In the genomic region with DNA sequence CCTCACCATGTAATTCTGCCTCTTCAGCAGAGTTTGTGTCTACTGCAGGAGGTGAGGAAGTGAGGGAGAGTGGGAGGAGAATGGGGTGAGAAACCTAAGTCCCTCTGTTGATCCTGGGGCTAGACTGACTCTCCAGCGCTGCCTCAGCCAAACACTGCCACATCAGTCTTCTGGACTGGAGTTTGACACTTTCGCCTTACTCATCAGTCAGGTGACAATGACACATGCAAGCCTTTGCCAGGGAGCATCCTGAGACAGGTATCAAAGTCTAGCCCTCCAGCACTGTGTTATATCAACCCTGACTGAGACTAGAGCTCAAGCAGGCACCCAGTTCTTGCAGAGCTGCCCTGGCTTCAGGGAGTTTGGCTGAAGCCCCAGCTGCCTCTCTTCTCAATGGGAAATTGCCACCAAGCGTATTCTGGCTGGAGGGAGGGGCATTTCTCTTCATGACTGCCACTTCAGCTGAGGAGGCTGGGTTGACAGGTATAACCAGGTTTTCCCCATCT, we compare ENCODE assay signal across 1 cellular context.
TF ChIP-seq lines count a peak whose summit lies in the region.

No MANE protein-coding gene starts in this region.

TF ChIP-seq in HepG2, 621 proteins besides CTCF, POLR2A, EP300 and RAD21 (continued from another document and continues in another):
- TF ChIP-seq, protein P1, sequence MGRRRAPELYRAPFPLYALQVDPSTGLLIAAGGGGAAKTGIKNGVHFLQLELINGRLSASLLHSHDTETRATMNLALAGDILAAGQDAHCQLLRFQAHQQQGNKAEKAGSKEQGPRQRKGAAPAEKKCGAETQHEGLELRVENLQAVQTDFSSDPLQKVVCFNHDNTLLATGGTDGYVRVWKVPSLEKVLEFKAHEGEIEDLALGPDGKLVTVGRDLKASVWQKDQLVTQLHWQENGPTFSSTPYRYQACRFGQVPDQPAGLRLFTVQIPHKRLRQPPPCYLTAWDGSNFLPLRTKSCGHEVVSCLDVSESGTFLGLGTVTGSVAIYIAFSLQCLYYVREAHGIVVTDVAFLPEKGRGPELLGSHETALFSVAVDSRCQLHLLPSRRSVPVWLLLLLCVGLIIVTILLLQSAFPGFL (CRISPR knock-in tag; IDR thresholded peaks at IDR 0.05), result no peak
- TF ChIP-seq TGIF2 (CRISPR knock-in tag; IDR thresholded peaks at IDR 0.05), result peak; percentile 89; the same call in 1 of the 2 replicates
- no peak for TF ChIP-seq NFIC (IDR thresholded peaks at IDR 0.05; ENCODE audit: low read length)
- TF ChIP-seq, protein P2, sequence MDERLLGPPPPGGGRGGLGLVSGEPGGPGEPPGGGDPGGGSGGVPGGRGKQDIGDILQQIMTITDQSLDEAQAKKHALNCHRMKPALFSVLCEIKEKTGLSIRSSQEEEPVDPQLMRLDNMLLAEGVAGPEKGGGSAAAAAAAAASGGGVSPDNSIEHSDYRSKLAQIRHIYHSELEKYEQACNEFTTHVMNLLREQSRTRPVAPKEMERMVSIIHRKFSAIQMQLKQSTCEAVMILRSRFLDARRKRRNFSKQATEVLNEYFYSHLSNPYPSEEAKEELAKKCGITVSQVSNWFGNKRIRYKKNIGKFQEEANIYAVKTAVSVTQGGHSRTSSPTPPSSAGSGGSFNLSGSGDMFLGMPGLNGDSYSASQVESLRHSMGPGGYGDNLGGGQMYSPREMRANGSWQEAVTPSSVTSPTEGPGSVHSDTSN (CRISPR knock-in tag; IDR thresholded peaks at IDR 0.05), result peak; percentile 50
- peak; percentile 39; the same call in 1 of the 2 replicates for TF ChIP-seq ZSCAN9 (CRISPR knock-in tag; IDR thresholded peaks at IDR 0.05; ENCODE audit: borderline replicate concordance)
- TF ChIP-seq SYNCRIP (IDR thresholded peaks at IDR 0.05; ENCODE audit: insufficient read depth, low read depth, low read length), result no peak
- TF ChIP-seq ZNF335 (CRISPR knock-in tag; IDR thresholded peaks at IDR 0.05), result no peak
- TF ChIP-seq TMF1 (CRISPR knock-in tag; IDR thresholded peaks at IDR 0.05; ENCODE audit: low read depth), result no peak
- TF ChIP-seq, protein P3, sequence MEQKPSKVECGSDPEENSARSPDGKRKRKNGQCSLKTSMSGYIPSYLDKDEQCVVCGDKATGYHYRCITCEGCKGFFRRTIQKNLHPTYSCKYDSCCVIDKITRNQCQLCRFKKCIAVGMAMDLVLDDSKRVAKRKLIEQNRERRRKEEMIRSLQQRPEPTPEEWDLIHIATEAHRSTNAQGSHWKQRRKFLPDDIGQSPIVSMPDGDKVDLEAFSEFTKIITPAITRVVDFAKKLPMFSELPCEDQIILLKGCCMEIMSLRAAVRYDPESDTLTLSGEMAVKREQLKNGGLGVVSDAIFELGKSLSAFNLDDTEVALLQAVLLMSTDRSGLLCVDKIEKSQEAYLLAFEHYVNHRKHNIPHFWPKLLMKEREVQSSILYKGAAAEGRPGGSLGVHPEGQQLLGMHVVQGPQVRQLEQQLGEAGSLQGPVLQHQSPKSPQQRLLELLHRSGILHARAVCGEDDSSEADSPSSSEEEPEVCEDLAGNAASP (CRISPR knock-in tag; IDR thresholded peaks at IDR 0.05; ENCODE audit: borderline replicate concordance), result no peak
- TF ChIP-seq, protein P4, sequence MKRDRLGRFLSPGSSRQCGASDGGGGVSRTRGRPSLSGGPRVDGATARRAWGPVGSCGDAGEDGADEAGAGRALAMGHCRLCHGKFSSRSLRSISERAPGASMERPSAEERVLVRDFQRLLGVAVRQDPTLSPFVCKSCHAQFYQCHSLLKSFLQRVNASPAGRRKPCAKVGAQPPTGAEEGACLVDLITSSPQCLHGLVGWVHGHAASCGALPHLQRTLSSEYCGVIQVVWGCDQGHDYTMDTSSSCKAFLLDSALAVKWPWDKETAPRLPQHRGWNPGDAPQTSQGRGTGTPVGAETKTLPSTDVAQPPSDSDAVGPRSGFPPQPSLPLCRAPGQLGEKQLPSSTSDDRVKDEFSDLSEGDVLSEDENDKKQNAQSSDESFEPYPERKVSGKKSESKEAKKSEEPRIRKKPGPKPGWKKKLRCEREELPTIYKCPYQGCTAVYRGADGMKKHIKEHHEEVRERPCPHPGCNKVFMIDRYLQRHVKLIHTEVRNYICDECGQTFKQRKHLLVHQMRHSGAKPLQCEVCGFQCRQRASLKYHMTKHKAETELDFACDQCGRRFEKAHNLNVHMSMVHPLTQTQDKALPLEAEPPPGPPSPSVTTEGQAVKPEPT (CRISPR knock-in tag; IDR thresholded peaks at IDR 0.05; ENCODE audit: low read depth), result no peak
- TF ChIP-seq MYNN (CRISPR knock-in tag; IDR thresholded peaks at IDR 0.05; ENCODE audit: low read depth), result no peak
- no peak for TF ChIP-seq ZBTB7A (CRISPR knock-in tag; IDR thresholded peaks at IDR 0.05)
- TF ChIP-seq SALL1 (CRISPR knock-in tag; IDR thresholded peaks at IDR 0.05), result peak; percentile 62
- TF ChIP-seq ZNF367 (CRISPR knock-in tag; IDR thresholded peaks at IDR 0.05; ENCODE audit: borderline replicate concordance), result no peak
- no peak for TF ChIP-seq SNAPC2 (CRISPR knock-in tag; IDR thresholded peaks at IDR 0.05)
- no peak for TF ChIP-seq ATF7 (IDR thresholded peaks at IDR 0.05)
- TF ChIP-seq ATF7 (CRISPR knock-in tag; IDR thresholded peaks at IDR 0.05), result no peak
- TF ChIP-seq KLF13 (CRISPR knock-in tag; IDR thresholded peaks at IDR 0.05), result no peak
- TF ChIP-seq FOSL1 (CRISPR knock-in tag; IDR thresholded peaks at IDR 0.05; ENCODE audit: borderline replicate concordance), result peak; percentile 66; the same call in 1 of the 2 replicates
- TF ChIP-seq SPEN (CRISPR knock-in tag; IDR thresholded peaks at IDR 0.05; ENCODE audit: low read depth), result peak; percentile 65; the same call in 1 of the 2 replicates
- TF ChIP-seq, protein P5, sequence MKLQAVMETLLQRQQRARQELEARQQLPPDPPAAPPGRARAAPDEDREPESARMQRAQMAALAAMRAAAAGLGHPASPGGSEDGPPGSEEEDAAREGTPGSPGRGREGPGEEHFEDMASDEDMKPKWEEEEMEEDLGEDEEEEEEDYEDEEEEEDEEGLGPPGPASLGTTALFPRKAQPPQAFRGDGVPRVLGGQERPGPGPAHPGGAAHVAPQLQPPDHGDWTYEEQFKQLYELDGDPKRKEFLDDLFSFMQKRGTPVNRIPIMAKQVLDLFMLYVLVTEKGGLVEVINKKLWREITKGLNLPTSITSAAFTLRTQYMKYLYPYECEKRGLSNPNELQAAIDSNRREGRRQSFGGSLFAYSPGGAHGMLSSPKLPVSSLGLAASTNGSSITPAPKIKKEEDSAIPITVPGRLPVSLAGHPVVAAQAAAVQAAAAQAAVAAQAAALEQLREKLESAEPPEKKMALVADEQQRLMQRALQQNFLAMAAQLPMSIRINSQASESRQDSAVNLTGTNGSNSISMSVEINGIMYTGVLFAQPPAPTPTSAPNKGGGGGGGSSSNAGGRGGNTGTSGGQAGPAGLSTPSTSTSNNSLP (IDR thresholded peaks at IDR 0.05; ENCODE audit: low read depth, low read length), result peak; percentile 48; the same call in 1 of the 2 replicates
- 0 out of 2 replicates have a peak, but pooled peaks have one; percentile 32 for TF ChIP-seq PITX1 (CRISPR knock-in tag; IDR thresholded peaks at IDR 0.05)
- TF ChIP-seq, protein P6, sequence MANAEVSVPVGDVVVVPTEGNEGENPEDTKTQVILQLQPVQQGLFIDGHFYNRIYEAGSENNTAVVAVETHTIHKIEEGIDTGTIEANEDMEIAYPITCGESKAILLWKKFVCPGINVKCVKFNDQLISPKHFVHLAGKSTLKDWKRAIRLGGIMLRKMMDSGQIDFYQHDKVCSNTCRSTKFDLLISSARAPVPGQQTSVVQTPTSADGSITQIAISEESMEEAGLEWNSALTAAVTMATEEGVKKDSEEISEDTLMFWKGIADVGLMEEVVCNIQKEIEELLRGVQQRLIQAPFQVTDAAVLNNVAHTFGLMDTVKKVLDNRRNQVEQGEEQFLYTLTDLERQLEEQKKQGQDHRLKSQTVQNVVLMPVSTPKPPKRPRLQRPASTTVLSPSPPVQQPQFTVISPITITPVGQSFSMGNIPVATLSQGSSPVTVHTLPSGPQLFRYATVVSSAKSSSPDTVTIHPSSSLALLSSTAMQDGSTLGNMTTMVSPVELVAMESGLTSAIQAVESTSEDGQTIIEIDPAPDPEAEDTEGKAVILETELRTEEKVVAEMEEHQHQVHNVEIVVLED (CRISPR knock-in tag; IDR thresholded peaks at IDR 0.05; ENCODE audit: borderline replicate concordance), result no peak
- TF ChIP-seq, protein P7, sequence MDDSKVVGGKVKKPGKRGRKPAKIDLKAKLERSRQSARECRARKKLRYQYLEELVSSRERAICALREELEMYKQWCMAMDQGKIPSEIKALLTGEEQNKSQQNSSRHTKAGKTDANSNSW (CRISPR knock-in tag; IDR thresholded peaks at IDR 0.05; ENCODE audit: borderline replicate concordance), result no peak
- TF ChIP-seq SP2 (CRISPR knock-in tag; IDR thresholded peaks at IDR 0.05), result no peak
- TF ChIP-seq KLF9 (CRISPR knock-in tag; IDR thresholded peaks at IDR 0.05; ENCODE audit: low read depth), result no peak
- TF ChIP-seq, protein P8, sequence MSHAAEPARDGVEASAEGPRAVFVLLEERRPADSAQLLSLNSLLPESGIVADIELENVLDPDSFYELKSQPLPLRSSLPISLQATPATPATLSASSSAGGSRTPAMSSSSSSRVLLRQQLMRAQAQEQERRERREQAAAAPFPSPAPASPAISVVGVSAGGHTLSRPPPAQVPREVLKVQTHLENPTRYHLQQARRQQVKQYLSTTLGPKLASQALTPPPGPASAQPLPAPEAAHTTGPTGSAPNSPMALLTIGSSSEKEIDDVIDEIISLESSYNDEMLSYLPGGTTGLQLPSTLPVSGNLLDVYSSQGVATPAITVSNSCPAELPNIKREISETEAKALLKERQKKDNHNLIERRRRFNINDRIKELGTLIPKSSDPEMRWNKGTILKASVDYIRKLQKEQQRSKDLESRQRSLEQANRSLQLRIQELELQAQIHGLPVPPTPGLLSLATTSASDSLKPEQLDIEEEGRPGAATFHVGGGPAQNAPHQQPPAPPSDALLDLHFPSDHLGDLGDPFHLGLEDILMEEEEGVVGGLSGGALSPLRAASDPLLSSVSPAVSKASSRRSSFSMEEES (CRISPR knock-in tag; IDR thresholded peaks at IDR 0.05), result peak; percentile 99
- TF ChIP-seq ZNF234 (CRISPR knock-in tag; conservative IDR thresholded peaks at IDR 0.05), result no peak
- TF ChIP-seq, protein P9, sequence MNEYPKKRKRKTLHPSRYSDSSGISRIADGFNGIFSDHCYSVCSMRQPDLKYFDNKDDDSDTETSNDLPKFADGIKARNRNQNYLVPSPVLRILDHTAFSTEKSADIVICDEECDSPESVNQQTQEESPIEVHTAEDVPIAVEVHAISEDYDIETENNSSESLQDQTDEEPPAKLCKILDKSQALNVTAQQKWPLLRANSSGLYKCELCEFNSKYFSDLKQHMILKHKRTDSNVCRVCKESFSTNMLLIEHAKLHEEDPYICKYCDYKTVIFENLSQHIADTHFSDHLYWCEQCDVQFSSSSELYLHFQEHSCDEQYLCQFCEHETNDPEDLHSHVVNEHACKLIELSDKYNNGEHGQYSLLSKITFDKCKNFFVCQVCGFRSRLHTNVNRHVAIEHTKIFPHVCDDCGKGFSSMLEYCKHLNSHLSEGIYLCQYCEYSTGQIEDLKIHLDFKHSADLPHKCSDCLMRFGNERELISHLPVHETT (CRISPR knock-in tag; conservative IDR thresholded peaks at IDR 0.05), result no peak
- no peak for TF ChIP-seq MATR3 (CRISPR knock-in tag; IDR thresholded peaks at IDR 0.05)
- TF ChIP-seq CEBPG (CRISPR knock-in tag; IDR thresholded peaks at IDR 0.05), result 0 out of 2 replicates have a peak, but pooled peaks have one; percentile 9
- TF ChIP-seq, protein P10, sequence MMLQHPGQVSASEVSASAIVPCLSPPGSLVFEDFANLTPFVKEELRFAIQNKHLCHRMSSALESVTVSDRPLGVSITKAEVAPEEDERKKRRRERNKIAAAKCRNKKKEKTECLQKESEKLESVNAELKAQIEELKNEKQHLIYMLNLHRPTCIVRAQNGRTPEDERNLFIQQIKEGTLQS (CRISPR knock-in tag; IDR thresholded peaks at IDR 0.05), result peak; percentile 76; the same call in 1 of the 2 replicates
- TF ChIP-seq, protein P11, sequence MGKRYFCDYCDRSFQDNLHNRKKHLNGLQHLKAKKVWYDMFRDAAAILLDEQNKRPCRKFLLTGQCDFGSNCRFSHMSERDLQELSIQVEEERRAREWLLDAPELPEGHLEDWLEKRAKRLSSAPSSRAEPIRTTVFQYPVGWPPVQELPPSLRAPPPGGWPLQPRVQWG (CRISPR knock-in tag; IDR thresholded peaks at IDR 0.05; ENCODE audit: borderline replicate concordance, low read depth), result no peak
- no peak for TF ChIP-seq GABPB1 (CRISPR knock-in tag; IDR thresholded peaks at IDR 0.05)
- no peak for TF ChIP-seq ZNF724P (CRISPR knock-in tag; IDR thresholded peaks at IDR 0.05; ENCODE audit: borderline replicate concordance)
- TF ChIP-seq, protein P12, sequence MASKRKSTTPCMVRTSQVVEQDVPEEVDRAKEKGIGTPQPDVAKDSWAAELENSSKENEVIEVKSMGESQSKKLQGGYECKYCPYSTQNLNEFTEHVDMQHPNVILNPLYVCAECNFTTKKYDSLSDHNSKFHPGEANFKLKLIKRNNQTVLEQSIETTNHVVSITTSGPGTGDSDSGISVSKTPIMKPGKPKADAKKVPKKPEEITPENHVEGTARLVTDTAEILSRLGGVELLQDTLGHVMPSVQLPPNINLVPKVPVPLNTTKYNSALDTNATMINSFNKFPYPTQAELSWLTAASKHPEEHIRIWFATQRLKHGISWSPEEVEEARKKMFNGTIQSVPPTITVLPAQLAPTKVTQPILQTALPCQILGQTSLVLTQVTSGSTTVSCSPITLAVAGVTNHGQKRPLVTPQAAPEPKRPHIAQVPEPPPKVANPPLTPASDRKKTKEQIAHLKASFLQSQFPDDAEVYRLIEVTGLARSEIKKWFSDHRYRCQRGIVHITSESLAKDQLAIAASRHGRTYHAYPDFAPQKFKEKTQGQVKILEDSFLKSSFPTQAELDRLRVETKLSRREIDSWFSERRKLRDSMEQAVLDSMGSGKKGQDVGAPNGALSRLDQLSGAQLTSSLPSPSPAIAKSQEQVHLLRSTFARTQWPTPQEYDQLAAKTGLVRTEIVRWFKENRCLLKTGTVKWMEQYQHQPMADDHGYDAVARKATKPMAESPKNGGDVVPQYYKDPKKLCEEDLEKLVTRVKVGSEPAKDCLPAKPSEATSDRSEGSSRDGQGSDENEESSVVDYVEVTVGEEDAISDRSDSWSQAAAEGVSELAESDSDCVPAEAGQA (IDR thresholded peaks at IDR 0.05; ENCODE audit: low read depth), result no peak
- TF ChIP-seq, protein P12 (CRISPR knock-in tag; IDR thresholded peaks at IDR 0.05; ENCODE audit: borderline replicate concordance), result no peak
